Comparison of ENCODE assay signal across 8 cellular contexts in the genomic region with DNA sequence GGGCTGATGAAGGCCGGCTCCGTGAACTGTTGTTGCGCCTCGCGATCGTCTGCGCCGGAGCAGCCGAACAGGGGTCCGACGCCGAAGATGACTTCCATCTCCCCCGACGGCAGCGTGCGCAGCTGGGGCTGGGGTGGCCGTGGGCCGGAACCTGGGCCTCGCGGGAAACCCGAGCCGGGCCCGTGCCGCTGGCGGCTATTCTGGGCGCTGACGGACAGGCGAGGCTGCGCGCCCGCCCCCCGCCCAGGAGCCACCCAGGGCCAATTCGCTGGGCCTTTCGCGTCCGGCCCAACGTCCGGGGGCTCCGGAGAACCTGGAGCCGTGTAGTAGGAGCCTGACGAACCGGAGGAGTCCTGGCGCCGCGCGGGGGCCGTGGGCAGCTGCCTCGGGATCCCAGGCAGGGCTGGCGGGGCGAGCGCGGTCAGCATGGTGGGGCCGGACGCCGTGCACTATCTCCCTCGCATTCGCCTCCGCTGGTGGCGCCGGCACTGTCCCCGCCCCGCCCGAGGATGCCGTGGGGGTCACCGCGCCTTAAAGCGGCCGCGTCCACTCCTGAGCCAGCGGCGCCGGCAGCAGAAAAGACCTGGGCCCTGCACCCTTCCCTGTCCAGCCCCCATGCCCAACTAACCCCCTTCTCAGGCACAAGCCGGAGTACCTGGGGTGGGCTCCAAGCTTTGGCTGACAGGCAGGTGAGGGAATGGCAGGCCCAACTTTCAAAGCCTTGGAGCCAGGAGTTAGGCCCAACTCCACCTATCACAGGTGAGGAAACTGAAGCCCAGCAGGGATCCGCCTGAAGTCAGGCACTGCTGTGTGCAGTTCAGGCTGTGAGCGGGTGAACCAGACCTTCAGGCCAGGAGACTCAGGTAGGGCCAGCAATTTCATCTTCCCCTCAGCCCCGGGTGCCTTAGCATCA. TPM values are rescaled to one million over a fixed set of nuclear protein-coding genes. Genes with fewer than 3 reads are reported as not detected.
A peak's percentile ranks its signal among the peaks of the same experiment; 100 is the strongest.
DNase-seq lines count a peak whose midpoint lies in the region; ATAC-seq, FAIRE-seq and TF ChIP-seq lines count a peak whose summit lies in the region.

A gene with protein sequence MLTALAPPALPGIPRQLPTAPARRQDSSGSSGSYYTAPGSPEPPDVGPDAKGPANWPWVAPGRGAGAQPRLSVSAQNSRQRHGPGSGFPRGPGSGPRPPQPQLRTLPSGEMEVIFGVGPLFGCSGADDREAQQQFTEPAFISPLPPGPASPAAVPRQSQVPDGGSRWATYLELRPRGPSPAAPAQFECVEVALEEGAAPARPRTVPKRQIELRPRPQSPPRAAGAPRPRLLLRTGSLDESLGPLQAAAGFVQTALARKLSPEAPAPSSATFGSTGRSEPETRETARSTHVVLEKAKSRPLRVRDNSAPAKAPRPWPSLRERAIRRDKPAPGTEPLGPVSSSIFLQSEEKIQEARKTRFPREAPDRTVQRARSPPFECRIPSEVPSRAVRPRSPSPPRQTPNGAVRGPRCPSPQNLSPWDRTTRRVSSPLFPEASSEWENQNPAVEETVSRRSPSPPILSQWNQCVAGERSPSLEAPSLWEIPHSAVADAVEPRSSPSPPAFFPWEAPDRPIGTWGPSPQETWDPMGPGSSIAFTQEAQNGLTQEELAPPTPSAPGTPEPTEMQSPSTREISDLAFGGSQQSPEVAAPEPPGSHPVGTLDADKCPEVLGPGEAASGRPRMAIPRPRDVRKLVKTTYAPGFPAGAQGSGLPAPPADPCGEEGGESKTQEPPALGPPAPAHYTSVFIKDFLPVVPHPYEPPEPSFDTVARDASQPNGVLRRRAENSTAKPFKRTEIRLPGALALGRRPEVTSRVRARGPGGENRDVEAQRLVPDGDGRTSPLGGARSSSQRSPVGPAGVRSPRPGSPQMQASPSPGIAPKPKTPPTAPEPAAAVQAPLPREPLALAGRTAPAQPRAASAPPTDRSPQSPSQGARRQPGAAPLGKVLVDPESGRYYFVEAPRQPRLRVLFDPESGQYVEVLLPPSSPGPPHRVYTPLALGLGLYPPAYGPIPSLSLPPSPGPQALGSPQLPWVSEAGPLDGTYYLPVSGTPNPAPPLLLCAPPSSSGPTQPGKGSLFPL (minus strand): TSS at position 451 of the 913 bp plus-strand sequence. CDS start 23 bp downstream, at position 428.

- peak within 1 kb of the TSS; percentile 64 for H2AFZ ChIP-seq in endothelial cell of umbilical vein (ENCODE audit: low read depth, low read length)

- H3K27me3 ChIP-seq in endothelial cell of umbilical vein (ENCODE audit: control insufficient read depth in 2 of 2, insufficient read depth in 2 of 2, low read length in 2 of 2): peaks cover 7 to 14% of the 10 kb centered on the region in 2 experiments

- H3K9me3 Mint-ChIP-seq in natural killer cell: no peaks in the 10 kb centered on the region

- H3K9me1 ChIP-seq in endothelial cell of umbilical vein (replicated peaks; ENCODE audit: control insufficient read depth, extremely low read depth, insufficient read depth, low read length): no peaks in the 10 kb centered on the region

- intact Hi-C loops in endothelial cell of umbilical vein (cut with micrococcal nuclease): loop anchor here (5.0 kb wide), 1 partner anchor 103 kb away; a partner anchor contains a TSS
- intact Hi-C loops in natural killer cell (cut with micrococcal nuclease): loop anchor here (5.0 kb wide), 1 partner anchor 123 kb away; no protein-coding TSS in a partner anchor

- H3K9me3 ChIP-seq in endothelial cell of umbilical vein (replicated peaks; ENCODE audit: control insufficient read depth, insufficient read depth, low read length): no peaks in the 10 kb centered on the region

- peak within 1 kb of the TSS; percentile 88 for H3K4me3 Mint-ChIP-seq in natural killer cell

- no peak for ATAC-seq in natural killer cell
- ATAC-seq in HG03442 (IDR thresholded peaks at IDR 0.05; ENCODE audit: unreplicated experiment): no peak
- no peak for ATAC-seq in HG03469 (IDR thresholded peaks at IDR 0.05; ENCODE audit: unreplicated experiment)

- H4K20me1 ChIP-seq in endothelial cell of umbilical vein (replicated peaks; ENCODE audit: control insufficient read depth, extremely low read depth, insufficient read depth, low read length): no peaks in the 10 kb centered on the region

- no peak for FAIRE-seq in endothelial cell of umbilical vein (lab: Jason Lieb, UNC)
- FAIRE-seq in GM12892 (lab: Jason Lieb, UNC): no peak

- no peaks in the 10 kb centered on the region for H3K79me2 ChIP-seq in endothelial cell of umbilical vein (ENCODE audit: control insufficient read depth, insufficient read depth, low read length)

- no peaks in the 10 kb centered on the region for H3K36me3 ChIP-seq in endothelial cell of umbilical vein (ENCODE audit: control insufficient read depth in 2 of 2, extremely low read depth in 1 of 2, insufficient read depth in 2 of 2, low read length in 2 of 2)

- CTCF ChIA-PET in endothelial cell of umbilical vein (lab: Charles Lee): interaction anchor here (0.5 to 1.0 kb wide), 2 partner anchors 8 to 1419 kb away, joined by 3 read pairs; no protein-coding TSS in a partner anchor

- no peaks in the 10 kb centered on the region for H3K36me3 Mint-ChIP-seq in natural killer cell

- dilution Hi-C loops in endothelial cell of umbilical vein (cut with MboI; ENCODE audit: extremely low pct_ligation_motif_present, low sequenced_read_pairs): no loop called here

- TF ChIP-seq POLR2A in endothelial cell of umbilical vein (IDR thresholded peaks at IDR 0.05; ENCODE audit: low read depth, low read length) (no peak), GM12892 (IDR thresholded peaks at IDR 0.05; ENCODE audit: low read depth, low read length) (no peak)

- peaks cover 6% of the 10 kb centered on the region for H3K4me1 ChIP-seq in endothelial cell of umbilical vein (ENCODE audit: control insufficient read depth, extremely low read depth, insufficient read depth, low read length)

- no peak within 1 kb of the TSS for H3K27ac Mint-ChIP-seq in natural killer cell

- peaks cover 35 to 38% of the 10 kb centered on the region in 2 donors for H3K4me1 Mint-ChIP-seq in natural killer cell

- peak within 1 kb of the TSS in 1 of 3 experiments; percentile 35 for H3K4me3 ChIP-seq in endothelial cell of umbilical vein (replicated peaks in 1 of 3; ENCODE audit: insufficient read depth in 1 of 3, low read depth in 1 of 3, low read length in 3 of 3)

- peak within 1 kb of the TSS; percentile 52 for H3K4me2 ChIP-seq in endothelial cell of umbilical vein (ENCODE audit: insufficient read depth, low read length)

- H3K9ac ChIP-seq in endothelial cell of umbilical vein (replicated peaks; ENCODE audit: extremely low read depth, insufficient read depth, low read length): no peak within 1 kb of the TSS

- H3K27ac ChIP-seq in endothelial cell of umbilical vein (ENCODE audit: insufficient read depth, low read depth, low read length): no peak within 1 kb of the TSS

- H3K27me3 Mint-ChIP-seq in natural killer cell (ENCODE audit: low read depth in 2 of 2): no peaks in the 10 kb centered on the region

- TF ChIP-seq CTCF in endothelial cell of umbilical vein (IDR thresholded peaks at IDR 0.05; ENCODE audit: extremely low read depth in 1 of 2, insufficient read depth in 1 of 2, low read depth in 1 of 2, low read length in 2 of 2) (no peak), natural killer cell (IDR thresholded peaks at IDR 0.05) (no peak)

- no TSS peak for BruUV-seq in endothelial cell of umbilical vein (replicated peaks; lab: Mats Ljungman, UMichigan)

- DNase-seq in AG08396 (ENCODE audit: low spot score) (peak; percentile 53), LHCN-M2 (ENCODE audit: low read depth) (peak; percentile 43), endothelial cell of umbilical vein (ENCODE audit: low read depth, low spot score) (no peak), natural killer cell (no peak), GM12892 (ENCODE audit: insufficient read length) (no peak), NCI-H146 treated with DMSO at 0.1 percent for 48 hours (lab: John Stamatoyannopoulos, UW; ENCODE audit: unreplicated experiment) (no peak)

- POLR2A ChIA-PET in endothelial cell of umbilical vein (lab: Charles Lee): no interaction called here

TF ChIP-seq in endothelial cell of umbilical vein, 7 proteins besides CTCF, POLR2A, EP300 and RAD21:
- TF ChIP-seq GATA2 (IDR thresholded peaks at IDR 0.05; ENCODE audit: insufficient read depth, insufficient read length, low read depth, low read length): no peak
- TF ChIP-seq FOS (IDR thresholded peaks at IDR 0.05; ENCODE audit: borderline replicate concordance, insufficient read depth, low read length): no peak
- no peak for TF ChIP-seq MYC (IDR thresholded peaks at IDR 0.05; ENCODE audit: low read depth, low read length)
- TF ChIP-seq EZH2 (IDR thresholded peaks at IDR 0.05; ENCODE audit: borderline replicate concordance, low read depth, low read length, severe bottlenecking): peak; percentile 39
- TF ChIP-seq JUN (IDR thresholded peaks at IDR 0.05; ENCODE audit: borderline replicate concordance, insufficient read depth, insufficient read length, low read depth): no peak
- TF ChIP-seq, protein P1, sequence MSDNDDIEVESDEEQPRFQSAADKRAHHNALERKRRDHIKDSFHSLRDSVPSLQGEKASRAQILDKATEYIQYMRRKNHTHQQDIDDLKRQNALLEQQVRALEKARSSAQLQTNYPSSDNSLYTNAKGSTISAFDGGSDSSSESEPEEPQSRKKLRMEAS (IDR thresholded peaks at IDR 0.05; ENCODE audit: insufficient read depth, insufficient read length): no peak
- no peak for TF ChIP-seq POLR2AphosphoS5 (IDR thresholded peaks at IDR 0.05; ENCODE audit: insufficient read depth, low read depth, low read length)

RNA-seq across cellular contexts. Expression of the gene that starts here (rescaled TPM):
- 6.0 and 6.2 TPM in 2 replicates for total RNA-seq in LHCN-M2 (2014; rRNA removed)
- 4.4 TPM for polyA plus RNA-seq in LHCN-M2 (2012)
- 1.9 and 2.4 TPM in 2 replicates for total RNA-seq in endothelial cell of umbilical vein
- 0.40 and 0.47 TPM in 2 replicates for polyA plus RNA-seq in endothelial cell of umbilical vein
- polyA plus RNA-seq in endothelial cell of umbilical vein (2011; cell fraction: cytosol; rRNA removed): 0.28 and 0.48 TPM in 2 replicates
- 0.64 and 0.71 TPM in 2 replicates for polyA plus RNA-seq in endothelial cell of umbilical vein (2011; cell fraction: nucleus; rRNA removed)
- polyA plus RNA-seq in endothelial cell of umbilical vein (2012): 0.12 TPM in 2 replicates
- 0.12 and 0.38 TPM in 2 replicates for polyA minus RNA-seq in endothelial cell of umbilical vein
- 1.0 TPM for polyA minus RNA-seq in endothelial cell of umbilical vein (2011; cell fraction: cytosol; rRNA and poly(A)+ RNA removed)
- polyA minus RNA-seq in endothelial cell of umbilical vein (2011; cell fraction: nucleus; rRNA and poly(A)+ RNA removed): 0.38 and 0.91 TPM in 2 replicates
- 1 to 10 TPM in 1 of 3 donors, under 1 TPM in 2; 0.91 to 1.0 (median 0.96) TPM for total RNA-seq in natural killer cell
- 1.7 TPM for polyA plus RNA-seq in GM12892 (2012; ENCODE audit: missing spikeins)

Comparison
In these comparisons a context has a peak if more than half of its experiments do, and no peak if none do; other contexts are left out.
1. DNase-seq: peak in AG08396 (single experiment) and LHCN-M2 (single experiment); none in endothelial cell of umbilical vein (single experiment), natural killer cell (single experiment), GM12892 (single experiment) and NCI-H146 treated with DMSO at 0.1 percent for 48 hours (single experiment).